In the genomic region with DNA sequence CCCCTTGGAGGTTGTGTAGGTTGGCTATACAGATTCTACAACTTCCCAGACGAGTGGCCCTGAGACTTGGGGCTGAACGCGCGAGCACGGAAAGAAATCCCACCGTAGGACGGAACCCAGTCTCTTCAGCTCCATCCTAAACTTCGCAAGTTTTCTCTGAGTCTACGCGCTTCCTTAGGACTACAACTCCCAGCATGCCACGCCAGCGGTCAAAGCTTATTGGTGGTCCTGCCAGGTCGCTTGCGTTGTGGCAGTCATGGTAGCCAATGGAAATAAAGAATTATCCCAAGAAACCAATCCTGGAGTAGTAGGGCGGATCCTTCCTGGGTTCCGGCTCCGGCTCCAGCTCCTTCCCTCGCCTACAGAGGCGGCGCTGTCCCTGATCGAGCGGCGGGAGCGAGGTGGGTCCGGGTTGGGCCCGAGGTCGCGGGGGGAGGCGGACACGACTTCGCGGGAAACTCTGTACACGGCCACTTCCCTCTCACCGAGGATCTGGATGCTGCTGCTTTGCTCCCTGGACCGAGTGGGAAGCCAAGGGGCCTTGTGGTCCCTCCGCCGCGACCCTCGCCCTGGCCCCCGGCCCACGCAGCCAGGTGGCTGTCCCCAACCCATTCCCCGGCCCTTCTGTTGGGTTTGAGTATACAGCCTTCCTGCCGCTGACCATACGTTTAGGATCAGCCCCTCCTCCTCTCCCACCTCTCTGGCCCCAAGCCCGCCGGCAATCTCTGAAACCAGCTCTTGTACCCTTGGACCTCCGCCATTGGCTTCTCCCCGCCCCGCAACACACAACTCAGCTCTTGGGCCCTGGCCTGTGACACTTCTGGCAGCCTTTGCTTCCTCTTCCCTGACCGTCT, we compare ENCODE assay signal across 1 cellular context.
TF ChIP-seq lines count a peak whose summit lies in the region.

A gene with protein sequence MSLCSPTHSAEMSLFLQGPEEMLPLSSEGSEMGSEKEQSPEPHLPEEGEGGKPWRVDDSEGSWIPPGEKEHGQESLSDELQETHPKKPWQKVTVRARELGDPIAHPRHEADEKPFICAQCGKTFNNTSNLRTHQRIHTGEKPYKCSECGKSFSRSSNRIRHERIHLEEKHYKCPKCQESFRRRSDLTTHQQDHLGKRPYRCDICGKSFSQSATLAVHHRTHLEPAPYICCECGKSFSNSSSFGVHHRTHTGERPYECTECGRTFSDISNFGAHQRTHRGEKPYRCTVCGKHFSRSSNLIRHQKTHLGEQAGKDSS (plus strand): TSS at position 357 of the 854 bp plus-strand sequence. CDS start 3,046 bp downstream, outside the sequence.

TF ChIP-seq in HEK293, 187 proteins besides CTCF, POLR2A, EP300 and RAD21 (continued from another document and continues in another):
- TF ChIP-seq, protein P1, sequence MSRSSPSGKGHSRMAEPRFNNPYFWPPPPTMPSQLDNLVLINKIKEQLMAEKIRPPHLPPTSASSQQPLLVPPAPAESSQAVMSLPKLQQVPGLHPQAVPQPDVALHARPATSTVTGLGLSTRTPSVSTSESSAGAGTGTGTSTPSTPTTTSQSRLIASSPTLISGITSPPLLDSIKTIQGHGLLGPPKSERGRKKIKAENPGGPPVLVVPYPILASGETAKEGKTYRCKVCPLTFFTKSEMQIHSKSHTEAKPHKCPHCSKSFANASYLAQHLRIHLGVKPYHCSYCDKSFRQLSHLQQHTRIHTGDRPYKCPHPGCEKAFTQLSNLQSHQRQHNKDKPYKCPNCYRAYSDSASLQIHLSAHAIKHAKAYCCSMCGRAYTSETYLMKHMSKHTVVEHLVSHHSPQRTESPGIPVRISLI (tag by site-specific recombination; IDR thresholded peaks at IDR 0.05): no peak
- TF ChIP-seq, protein P2, sequence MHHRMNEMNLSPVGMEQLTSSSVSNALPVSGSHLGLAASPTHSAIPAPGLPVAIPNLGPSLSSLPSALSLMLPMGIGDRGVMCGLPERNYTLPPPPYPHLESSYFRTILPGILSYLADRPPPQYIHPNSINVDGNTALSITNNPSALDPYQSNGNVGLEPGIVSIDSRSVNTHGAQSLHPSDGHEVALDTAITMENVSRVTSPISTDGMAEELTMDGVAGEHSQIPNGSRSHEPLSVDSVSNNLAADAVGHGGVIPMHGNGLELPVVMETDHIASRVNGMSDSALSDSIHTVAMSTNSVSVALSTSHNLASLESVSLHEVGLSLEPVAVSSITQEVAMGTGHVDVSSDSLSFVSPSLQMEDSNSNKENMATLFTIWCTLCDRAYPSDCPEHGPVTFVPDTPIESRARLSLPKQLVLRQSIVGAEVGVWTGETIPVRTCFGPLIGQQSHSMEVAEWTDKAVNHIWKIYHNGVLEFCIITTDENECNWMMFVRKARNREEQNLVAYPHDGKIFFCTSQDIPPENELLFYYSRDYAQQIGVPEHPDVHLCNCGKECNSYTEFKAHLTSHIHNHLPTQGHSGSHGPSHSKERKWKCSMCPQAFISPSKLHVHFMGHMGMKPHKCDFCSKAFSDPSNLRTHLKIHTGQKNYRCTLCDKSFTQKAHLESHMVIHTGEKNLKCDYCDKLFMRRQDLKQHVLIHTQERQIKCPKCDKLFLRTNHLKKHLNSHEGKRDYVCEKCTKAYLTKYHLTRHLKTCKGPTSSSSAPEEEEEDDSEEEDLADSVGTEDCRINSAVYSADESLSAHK (tag by site-specific recombination; IDR thresholded peaks at IDR 0.05): 0 out of 2 replicates have a peak, but pooled peaks have one; percentile 29
- TF ChIP-seq ZNF792 (tag by site-specific recombination; IDR thresholded peaks at IDR 0.05) (no peak), ZNF175 (tag by site-specific recombination; IDR thresholded peaks at IDR 0.05) (no peak), ZNF623 (tag by site-specific recombination; IDR thresholded peaks at IDR 0.05) (no peak), ZNF707 (tag by site-specific recombination; IDR thresholded peaks at IDR 0.05) (no peak), ZNF169 (tag by site-specific recombination; IDR thresholded peaks at IDR 0.05) (no peak), ZNF324 (tag by site-specific recombination; IDR thresholded peaks at IDR 0.05) (no peak), ZBTB7A (tag by site-specific recombination; IDR thresholded peaks at IDR 0.05; ENCODE audit: low read depth) (peak; percentile 92), TRIM28 (IDR thresholded peaks at IDR 0.05; ENCODE audit: borderline replicate concordance, low read length) (no peak), ZNF529 (tag by site-specific recombination; IDR thresholded peaks at IDR 0.05; ENCODE audit: insufficient replicate concordance) (no peak), ZNF292 (tag by site-specific recombination; IDR thresholded peaks at IDR 0.05; ENCODE audit: borderline replicate concordance, low read depth) (no peak), ZNF514 (tag by site-specific recombination; IDR thresholded peaks at IDR 0.05) (no peak), ZNF530 (tag by site-specific recombination; IDR thresholded peaks at IDR 0.05; ENCODE audit: low read depth) (no peak), ZNF621 (tag by site-specific recombination; IDR thresholded peaks at IDR 0.05) (no peak), HOXD13 (CRISPR knock-in tag; IDR thresholded peaks at IDR 0.05; ENCODE audit: borderline replicate concordance) (no peak), ZNF16 (tag by site-specific recombination; IDR thresholded peaks at IDR 0.05; ENCODE audit: low read depth) (no peak), ZNF37A (tag by site-specific recombination; IDR thresholded peaks at IDR 0.05) (no peak), ZNF544 (tag by site-specific recombination; IDR thresholded peaks at IDR 0.05) (no peak), GLIS2 (tag by site-specific recombination; IDR thresholded peaks at IDR 0.05) (peak; percentile 34; the same call in 1 of the 2 replicates), BCL11B (tag by site-specific recombination; IDR thresholded peaks at IDR 0.05; ENCODE audit: low read depth) (peak; percentile 82), ZNF830 (tag by site-specific recombination; IDR thresholded peaks at IDR 0.05; ENCODE audit: low read depth) (no peak), GLI4 (tag by site-specific recombination; IDR thresholded peaks at IDR 0.05) (peak; percentile 72; the same call in 1 of the 2 replicates), ZNF404 (tag by site-specific recombination; IDR thresholded peaks at IDR 0.05) (no peak), ZNF785 (tag by site-specific recombination; IDR thresholded peaks at IDR 0.05) (no peak; the same call in 1 of the 2 replicates), ZSCAN23 (tag by site-specific recombination; IDR thresholded peaks at IDR 0.05) (no peak), YY1 (tag by site-specific recombination; IDR thresholded peaks at IDR 0.05) (peak; percentile 66; the same call in 1 of the 2 replicates), ZNF341 (tag by site-specific recombination; IDR thresholded peaks at IDR 0.05; ENCODE audit: low read depth) (peak; percentile 86), KLF16 (tag by site-specific recombination; IDR thresholded peaks at IDR 0.05) (peak; percentile 37; the same call in 1 of the 2 replicates), ZNF629 (tag by site-specific recombination; IDR thresholded peaks at IDR 0.05) (peak; percentile 11; the same call in 1 of the 2 replicates), KLF1 (tag by site-specific recombination; IDR thresholded peaks at IDR 0.05) (no peak), KLF10 (tag by site-specific recombination; IDR thresholded peaks at IDR 0.05) (no peak), REPIN1 (tag by site-specific recombination; IDR thresholded peaks at IDR 0.05; ENCODE audit: low read depth) (0 out of 2 replicates have a peak, but pooled peaks have one; percentile 6), ZNF560 (tag by site-specific recombination; IDR thresholded peaks at IDR 0.05; ENCODE audit: borderline replicate concordance) (0 out of 2 replicates have a peak, but pooled peaks have one; percentile 11), ZNF140 (tag by site-specific recombination; IDR thresholded peaks at IDR 0.05) (no peak), KLF7 (tag by site-specific recombination; IDR thresholded peaks at IDR 0.05; ENCODE audit: borderline replicate concordance) (0 out of 2 replicates have a peak, but pooled peaks have one; percentile 13), ZBTB20 (tag by site-specific recombination; IDR thresholded peaks at IDR 0.05) (peak; percentile 59; the same call in 1 of the 2 replicates), ZNF843 (tag by site-specific recombination; IDR thresholded peaks at IDR 0.05) (no peak), IKZF3 (tag by site-specific recombination; IDR thresholded peaks at IDR 0.05) (peak; percentile 66; the same call in 1 of the 2 replicates), ZNF610 (tag by site-specific recombination; IDR thresholded peaks at IDR 0.05; ENCODE audit: borderline replicate concordance) (peak; percentile 78; the same call in 1 of the 2 replicates), ZNF501 (tag by site-specific recombination; IDR thresholded peaks at IDR 0.05) (peak; percentile 57), ZNF354C (tag by site-specific recombination; IDR thresholded peaks at IDR 0.05; ENCODE audit: borderline replicate concordance, low read depth) (no peak), SP7 (tag by site-specific recombination; IDR thresholded peaks at IDR 0.05) (peak; percentile 65), ZNF19 (tag by site-specific recombination; IDR thresholded peaks at IDR 0.05; ENCODE audit: low read depth) (no peak), ZNF660 (tag by site-specific recombination; IDR thresholded peaks at IDR 0.05) (peak; percentile 71), PRDM1 (tag by site-specific recombination; IDR thresholded peaks at IDR 0.05) (no peak), ZNF776 (tag by site-specific recombination; IDR thresholded peaks at IDR 0.05; ENCODE audit: borderline replicate concordance) (no peak), ZNF155 (tag by site-specific recombination; IDR thresholded peaks at IDR 0.05) (no peak)
- TF ChIP-seq, protein P3, sequence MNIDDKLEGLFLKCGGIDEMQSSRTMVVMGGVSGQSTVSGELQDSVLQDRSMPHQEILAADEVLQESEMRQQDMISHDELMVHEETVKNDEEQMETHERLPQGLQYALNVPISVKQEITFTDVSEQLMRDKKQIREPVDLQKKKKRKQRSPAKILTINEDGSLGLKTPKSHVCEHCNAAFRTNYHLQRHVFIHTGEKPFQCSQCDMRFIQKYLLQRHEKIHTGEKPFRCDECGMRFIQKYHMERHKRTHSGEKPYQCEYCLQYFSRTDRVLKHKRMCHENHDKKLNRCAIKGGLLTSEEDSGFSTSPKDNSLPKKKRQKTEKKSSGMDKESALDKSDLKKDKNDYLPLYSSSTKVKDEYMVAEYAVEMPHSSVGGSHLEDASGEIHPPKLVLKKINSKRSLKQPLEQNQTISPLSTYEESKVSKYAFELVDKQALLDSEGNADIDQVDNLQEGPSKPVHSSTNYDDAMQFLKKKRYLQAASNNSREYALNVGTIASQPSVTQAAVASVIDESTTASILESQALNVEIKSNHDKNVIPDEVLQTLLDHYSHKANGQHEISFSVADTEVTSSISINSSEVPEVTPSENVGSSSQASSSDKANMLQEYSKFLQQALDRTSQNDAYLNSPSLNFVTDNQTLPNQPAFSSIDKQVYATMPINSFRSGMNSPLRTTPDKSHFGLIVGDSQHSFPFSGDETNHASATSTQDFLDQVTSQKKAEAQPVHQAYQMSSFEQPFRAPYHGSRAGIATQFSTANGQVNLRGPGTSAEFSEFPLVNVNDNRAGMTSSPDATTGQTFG (tag by site-specific recombination; IDR thresholded peaks at IDR 0.05; ENCODE audit: borderline replicate concordance): no peak
- TF ChIP-seq, protein P4, sequence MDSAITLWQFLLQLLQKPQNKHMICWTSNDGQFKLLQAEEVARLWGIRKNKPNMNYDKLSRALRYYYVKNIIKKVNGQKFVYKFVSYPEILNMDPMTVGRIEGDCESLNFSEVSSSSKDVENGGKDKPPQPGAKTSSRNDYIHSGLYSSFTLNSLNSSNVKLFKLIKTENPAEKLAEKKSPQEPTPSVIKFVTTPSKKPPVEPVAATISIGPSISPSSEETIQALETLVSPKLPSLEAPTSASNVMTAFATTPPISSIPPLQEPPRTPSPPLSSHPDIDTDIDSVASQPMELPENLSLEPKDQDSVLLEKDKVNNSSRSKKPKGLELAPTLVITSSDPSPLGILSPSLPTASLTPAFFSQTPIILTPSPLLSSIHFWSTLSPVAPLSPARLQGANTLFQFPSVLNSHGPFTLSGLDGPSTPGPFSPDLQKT (IDR thresholded peaks at IDR 0.05; ENCODE audit: borderline replicate concordance, low read depth, low read length): peak; percentile 51; the same call in 1 of the 2 replicates
- TF ChIP-seq, protein P5, sequence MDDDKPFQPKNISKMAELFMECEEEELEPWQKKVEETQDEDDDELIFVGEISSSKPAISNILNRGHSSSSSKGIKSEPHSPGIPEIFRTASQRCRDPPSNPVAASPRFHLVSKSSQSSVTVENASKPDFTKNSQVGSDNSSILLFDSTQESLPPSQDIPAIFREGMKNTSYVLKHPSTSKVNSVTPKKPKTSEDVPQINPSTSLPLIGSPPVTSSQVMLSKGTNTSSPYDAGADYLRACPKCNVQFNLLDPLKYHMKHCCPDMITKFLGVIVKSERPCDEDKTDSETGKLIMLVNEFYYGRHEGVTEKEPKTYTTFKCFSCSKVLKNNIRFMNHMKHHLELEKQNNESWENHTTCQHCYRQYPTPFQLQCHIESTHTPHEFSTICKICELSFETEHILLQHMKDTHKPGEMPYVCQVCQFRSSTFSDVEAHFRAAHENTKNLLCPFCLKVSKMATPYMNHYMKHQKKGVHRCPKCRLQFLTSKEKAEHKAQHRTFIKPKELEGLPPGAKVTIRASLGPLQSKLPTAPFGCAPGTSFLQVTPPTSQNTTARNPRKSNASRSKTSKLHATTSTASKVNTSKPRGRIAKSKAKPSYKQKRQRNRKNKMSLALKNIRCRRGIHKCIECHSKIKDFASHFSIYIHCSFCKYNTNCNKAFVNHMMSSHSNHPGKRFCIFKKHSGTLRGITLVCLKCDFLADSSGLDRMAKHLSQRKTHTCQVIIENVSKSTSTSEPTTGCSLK (tag by site-specific recombination; IDR thresholded peaks at IDR 0.05): no peak
- TF ChIP-seq, protein P6, sequence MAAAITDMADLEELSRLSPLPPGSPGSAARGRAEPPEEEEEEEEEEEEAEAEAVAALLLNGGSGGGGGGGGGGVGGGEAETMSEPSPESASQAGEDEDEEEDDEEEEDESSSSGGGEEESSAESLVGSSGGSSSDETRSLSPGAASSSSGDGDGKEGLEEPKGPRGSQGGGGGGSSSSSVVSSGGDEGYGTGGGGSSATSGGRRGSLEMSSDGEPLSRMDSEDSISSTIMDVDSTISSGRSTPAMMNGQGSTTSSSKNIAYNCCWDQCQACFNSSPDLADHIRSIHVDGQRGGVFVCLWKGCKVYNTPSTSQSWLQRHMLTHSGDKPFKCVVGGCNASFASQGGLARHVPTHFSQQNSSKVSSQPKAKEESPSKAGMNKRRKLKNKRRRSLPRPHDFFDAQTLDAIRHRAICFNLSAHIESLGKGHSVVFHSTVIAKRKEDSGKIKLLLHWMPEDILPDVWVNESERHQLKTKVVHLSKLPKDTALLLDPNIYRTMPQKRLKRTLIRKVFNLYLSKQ (tag by site-specific recombination; IDR thresholded peaks at IDR 0.05; ENCODE audit: borderline replicate concordance): no peak
- TF ChIP-seq, protein P7, sequence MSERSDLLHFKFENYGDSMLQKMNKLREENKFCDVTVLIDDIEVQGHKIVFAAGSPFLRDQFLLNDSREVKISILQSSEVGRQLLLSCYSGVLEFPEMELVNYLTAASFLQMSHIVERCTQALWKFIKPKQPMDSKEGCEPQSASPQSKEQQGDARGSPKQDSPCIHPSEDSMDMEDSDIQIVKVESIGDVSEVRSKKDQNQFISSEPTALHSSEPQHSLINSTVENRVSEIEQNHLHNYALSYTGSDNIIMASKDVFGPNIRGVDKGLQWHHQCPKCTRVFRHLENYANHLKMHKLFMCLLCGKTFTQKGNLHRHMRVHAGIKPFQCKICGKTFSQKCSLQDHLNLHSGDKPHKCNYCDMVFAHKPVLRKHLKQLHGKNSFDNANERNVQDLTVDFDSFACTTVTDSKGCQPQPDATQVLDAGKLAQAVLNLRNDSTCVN (tag by site-specific recombination; optimal IDR thresholded peaks at IDR 0.05): peak; percentile 82
